23 cellular contexts compared by ENCODE assay signal in genomic region chr12:72622556-72622955, GRCh38.
A peak's percentile ranks its signal among the peaks of the same experiment; 100 is the strongest.
DNase-seq lines count a peak whose midpoint lies in the region; ATAC-seq and TF ChIP-seq lines count a peak whose summit lies in the region.
"Had no signal": no experiment of that assay in that cellular context is flagged by ENCODE, and none has a peak within 500 bp of the region (broad histone marks: within the 10 kb centered on the region; RNA-seq: fewer than 3 reads in every experiment).

No MANE protein-coding gene starts in this region.

- no peaks in the 10 kb centered on the region for H3K27me3 ChIP-seq in BE2C
- H3K27me3 ChIP-seq: heart left ventricle, spleen, transverse colon had no signal

- ATAC-seq in GM19025 (IDR thresholded peaks at IDR 0.05; ENCODE audit: low read depth, unreplicated experiment) = peak; percentile 66
- ATAC-seq in HG02943 (IDR thresholded peaks at IDR 0.05; ENCODE audit: low read depth, unreplicated experiment) = peak; percentile 85
- ATAC-seq in HG03457 (IDR thresholded peaks at IDR 0.05; ENCODE audit: unreplicated experiment) = peak; percentile 77
- ATAC-seq: heart left ventricle, lower lobe of right lung, WTC11 had no signal

- no peaks in the 10 kb centered on the region for H3K4me1 ChIP-seq in BE2C
- H3K4me1 ChIP-seq: heart left ventricle, lower lobe of right lung, spleen, transverse colon had no signal

- no peaks in the 10 kb centered on the region for H3K36me3 ChIP-seq in BE2C
- H3K36me3 ChIP-seq: HAP-1, heart left ventricle, lower lobe of right lung, spleen, transverse colon had no signal

- no peaks in the 10 kb centered on the region for H3K9me3 ChIP-seq in BE2C
- H3K9me3 ChIP-seq: HAP-1, lower lobe of right lung, spleen, transverse colon had no signal

- no peak for TF ChIP-seq CTCF in BE2C (IDR thresholded peaks at IDR 0.05; ENCODE audit: low read depth, low read length)

- H3K4me3 ChIP-seq in BE2C (ENCODE audit: low read depth, low read length) = no peak overlapping the region
- H3K4me3 ChIP-seq: HAP-1, heart left ventricle, lower lobe of right lung, SK-N-MC, spleen, transverse colon had no signal

- peak; percentile 84 for DNase-seq in renal cortical epithelial cell (ENCODE audit: low read depth)
- DNase-seq in BE2C = no peak
- no peak for DNase-seq in activated T-cell treated with anti-CD3 and anti-CD28 coated beads for 4 hours
- no peak for DNase-seq in DMS114 treated with DMSO at 0.1 percent for 48 hours (lab: John Stamatoyannopoulos, UW; ENCODE audit: unreplicated experiment)
- DNase-seq: activated CD4-positive, alpha-beta T cell treated with anti-CD3 and anti-CD28 coated beads, Interleukin-2, amount 50 U/mL, for 48 hours; activated naive CD4-positive, alpha-beta T cell; amygdala; CD4-positive, alpha-beta memory T cell; dermis blood vessel endothelial cell; DMS79 treated with DMSO at 0.1 percent for 48 hours; heart left ventricle; lower lobe of right lung; NCI-H510A treated with DMSO at 0.1 percent for 48 hours; nucleus accumbens; spleen; stimulated activated CD4-positive, alpha-beta T cell treated with anti-CD3 and anti-CD28 coated beads, Interleukin-4, amount 100 ng/mL, for 24 hours; transverse colon had no signal
